Comparison of ENCODE assay signal across 9 cellular contexts in genomic region chr1:65260851-65261473, GRCh38. TPM values are rescaled to one million over a fixed set of nuclear protein-coding genes. Genes with fewer than 3 reads are reported as not detected.
DNase-seq lines count a peak whose midpoint lies in the region; ATAC-seq and TF ChIP-seq lines count a peak whose summit lies in the region.
"Had no signal": no experiment of that assay in that cellular context is flagged by ENCODE, and none has a peak within 500 bp of the region (broad histone marks: within the 10 kb centered on the region; RNA-seq: fewer than 3 reads in every experiment).

No MANE protein-coding gene starts in this region.

- H3K4me2 ChIP-seq in mesenchymal stem cell (ENCODE audit: low read length, poor library complexity, severe bottlenecking) = no peak overlapping the region
- H3K4me2 ChIP-seq: KMS-11 had no signal

- no peak overlapping the region for H2AFZ ChIP-seq in mesenchymal stem cell (ENCODE audit: low read depth, low read length)

- no peak overlapping the region for H2AK5ac ChIP-seq in mesenchymal stem cell (ENCODE audit: low read length, severe bottlenecking)

- ATAC-seq in GM18502 (IDR thresholded peaks at IDR 0.05; ENCODE audit: poor library complexity, unreplicated experiment) = peak; percentile 56
- peak; percentile 39 for ATAC-seq in HG02870 (IDR thresholded peaks at IDR 0.05; ENCODE audit: unreplicated experiment)
- peak; percentile 85 for ATAC-seq in activated naive CD8-positive, alpha-beta T cell treated with anti-CD3 and anti-CD28 coated beads, Interleukin-2, amount 50 U/mL, for 24 hours
- ATAC-seq in GM18858 (IDR thresholded peaks at IDR 0.05; ENCODE audit: unreplicated experiment) = no peak
- no peak for ATAC-seq in heart left ventricle

- no peak overlapping the region for H2BK120ac ChIP-seq in mesenchymal stem cell (ENCODE audit: low read depth, low read length)

- no peak overlapping the region for H2BK12ac ChIP-seq in mesenchymal stem cell (ENCODE audit: low read length in 2 of 2)

- no peak overlapping the region for H3K23ac ChIP-seq in mesenchymal stem cell (ENCODE audit: low read length in 2 of 2)

- no peak for DNase-seq in activated naive CD8-positive, alpha-beta T cell treated with anti-CD3 and anti-CD28 coated beads, Interleukin-2, amount 50 U/mL, for 24 hours
- DNase-seq in mesenchymal stem cell = peak; percentile 91
- no peak for DNase-seq in NCI-H510A (lab: John Stamatoyannopoulos, UW)
- no peak for DNase-seq in heart left ventricle
- DNase-seq in DMS79 (lab: John Stamatoyannopoulos, UW) = no peak

- H3K9ac ChIP-seq in mesenchymal stem cell (ENCODE audit: low read length) = peak overlapping the region; percentile 48
- H3K9ac ChIP-seq: KMS-11 had no signal

- no peak overlapping the region for H3K4ac ChIP-seq in mesenchymal stem cell (ENCODE audit: low read depth in 1 of 2, low read length in 2 of 2)

- no peak overlapping the region for H3K18ac ChIP-seq in mesenchymal stem cell (ENCODE audit: low read depth in 1 of 2, low read length in 2 of 2)

- H3K27me3 ChIP-seq in mesenchymal stem cell (ENCODE audit: control insufficient read depth in 1 of 2, insufficient read depth in 1 of 2, low read length in 2 of 2) = no peaks in the 10 kb centered on the region
- H3K27me3 ChIP-seq in heart left ventricle = peaks cover 0 to 15% (median 0%) of the 10 kb centered on the region in 9 donors

- H2BK15ac ChIP-seq in mesenchymal stem cell (ENCODE audit: low read depth, poor library complexity, severe bottlenecking) = no peak overlapping the region

- no peak overlapping the region for H3K27ac ChIP-seq in mesenchymal stem cell (ENCODE audit: low read length, poor library complexity, severe bottlenecking)
- no peak overlapping the region for H3K27ac ChIP-seq in heart left ventricle
- H3K27ac ChIP-seq: KMS-11 had no signal

- H3K4me3 Mint-ChIP-seq in activated naive CD8-positive, alpha-beta T cell treated with anti-CD3 and anti-CD28 coated beads, Interleukin-2, amount 50 U/mL, for 24 hours = no peak overlapping the region

- no peak overlapping the region for H4K8ac ChIP-seq in mesenchymal stem cell (ENCODE audit: low read length)

- H3K9me3 Mint-ChIP-seq in activated naive CD8-positive, alpha-beta T cell treated with anti-CD3 and anti-CD28 coated beads, Interleukin-2, amount 50 U/mL, for 24 hours = no peaks in the 10 kb centered on the region

- intact Hi-C loops in heart left ventricle (cut with DNase I) = loop anchor here in 2 of 10 donors (10.0 kb wide), 2 partner anchors 154 to 164 kb away; partner anchors contain the start of genes LEPR (in 1 of the 2) and LEPROT (in 1 of the 2)

- H3K79me1 ChIP-seq in mesenchymal stem cell (replicated peaks; ENCODE audit: low read length, poor library complexity, severe bottlenecking) = peaks cover 6% of the 10 kb centered on the region

- H3K9me3 ChIP-seq in mesenchymal stem cell (ENCODE audit: control insufficient read depth, low read length) (no peaks in the 10 kb centered on the region), heart left ventricle (no peaks in the 10 kb centered on the region)

- peaks cover 35% of the 10 kb centered on the region for H3K4me1 Mint-ChIP-seq in activated naive CD8-positive, alpha-beta T cell treated with anti-CD3 and anti-CD28 coated beads, Interleukin-2, amount 50 U/mL, for 24 hours

- TF ChIP-seq POLR2A in heart left ventricle (IDR thresholded peaks at IDR 0.05) = no peak

- peak overlapping the region; percentile 4 for H3K27ac Mint-ChIP-seq in activated naive CD8-positive, alpha-beta T cell treated with anti-CD3 and anti-CD28 coated beads, Interleukin-2, amount 50 U/mL, for 24 hours

- peaks cover 22% of the 10 kb centered on the region for H3K27me3 Mint-ChIP-seq in activated naive CD8-positive, alpha-beta T cell treated with anti-CD3 and anti-CD28 coated beads, Interleukin-2, amount 50 U/mL, for 24 hours

- no peak overlapping the region for H3K14ac ChIP-seq in mesenchymal stem cell (ENCODE audit: low read length in 2 of 2)

- no peaks in the 10 kb centered on the region for H3K36me3 Mint-ChIP-seq in activated naive CD8-positive, alpha-beta T cell treated with anti-CD3 and anti-CD28 coated beads, Interleukin-2, amount 50 U/mL, for 24 hours (ENCODE audit: low read depth)

- H4K91ac ChIP-seq in mesenchymal stem cell (ENCODE audit: low read length) = no peak overlapping the region

- H3K4me3 ChIP-seq in mesenchymal stem cell (ENCODE audit: insufficient read depth in 1 of 2, low read depth in 1 of 2, low read length in 2 of 2) (no peak overlapping the region), heart left ventricle (no peak overlapping the region)

- no peak for TF ChIP-seq CTCF in heart left ventricle (IDR thresholded peaks at IDR 0.05)

- H2BK5ac ChIP-seq in mesenchymal stem cell (ENCODE audit: low read depth, low read length, poor library complexity, severe bottlenecking) = no peak overlapping the region

- H3K4me1 ChIP-seq in mesenchymal stem cell (ENCODE audit: control insufficient read depth, insufficient read depth, low read depth, low read length) (peaks cover 3% of the 10 kb centered on the region), heart left ventricle (peaks cover 0 to 26% (median 10%) of the 10 kb centered on the region in 12 donors)

- no peaks in the 10 kb centered on the region for H3K36me3 ChIP-seq in mesenchymal stem cell (ENCODE audit: control insufficient read depth in 1 of 2, insufficient read depth in 2 of 2, low read depth in 1 of 2, low read length in 2 of 2)
- H3K36me3 ChIP-seq in heart left ventricle = no peaks in the 10 kb centered on the region

- 68% methylated on average over 4 of the region's 4 CpGs for WGBS in mesenchymal stem cell
- 74 to 82% (median 79%) methylated on average over 4 of the region's 4 CpGs for WGBS in heart left ventricle, 4 donors

RNA-seq across cellular contexts. Expression of gene DNAJC6, which starts 48.4 kb away (rescaled TPM):
- 5.3 TPM for polyA plus RNA-seq in mesenchymal stem cell (2013, experiment 1 of 2)
- polyA plus RNA-seq in mesenchymal stem cell (2013, experiment 2 of 2) = 4.3 TPM
- 10 to 100 TPM in 4 of 9 donors, 1 to 10 TPM in 5; 7.6 to 14.1 (median 10.0) TPM for total RNA-seq in heart left ventricle
- polyA plus RNA-seq in heart left ventricle = 1 to 10 TPM in 1 of 2 donors, under 1 TPM in 1; 0.50 to 5.6 TPM

Comparison
In these comparisons a context has a peak if more than half of its experiments do, and no peak if none do; other contexts are left out.
1. ATAC-seq: peak in GM18502 (single experiment), HG02870 (single experiment) and activated naive CD8-positive, alpha-beta T cell treated with anti-CD3 and anti-CD28 coated beads, Interleukin-2, amount 50 U/mL, for 24 hours (single experiment); none in GM18858 (single experiment) and heart left ventricle (0 of 4).